8 cellular contexts compared by ENCODE assay signal in the genomic region with DNA sequence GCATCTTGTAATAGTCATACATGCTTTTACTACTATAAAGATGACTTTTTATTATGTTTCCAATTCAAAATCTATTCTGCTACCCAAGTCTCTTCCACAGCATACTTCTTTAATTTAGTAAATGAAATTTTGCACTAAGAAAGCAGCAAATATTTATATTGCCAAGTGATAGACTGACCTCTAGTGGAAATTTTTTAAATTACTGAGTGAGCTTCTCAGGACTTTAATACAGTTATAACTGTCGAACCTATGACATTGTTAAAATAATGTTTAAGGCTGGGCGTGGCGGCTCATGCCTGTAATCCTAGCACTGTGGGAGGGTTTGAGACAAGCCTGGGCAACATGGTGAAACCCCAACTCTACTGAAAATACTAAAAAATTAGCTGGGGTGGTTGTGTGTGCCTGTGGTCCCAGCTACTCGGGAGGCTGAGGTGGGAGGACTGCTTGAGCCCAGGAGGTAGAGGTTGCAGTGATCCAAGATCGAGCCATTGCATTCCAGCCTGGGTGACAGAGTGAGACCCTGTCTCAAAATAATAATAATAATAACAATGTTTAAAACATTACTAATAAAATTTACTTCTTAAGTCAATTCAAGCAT. TPM values are rescaled to one million over a fixed set of nuclear protein-coding genes. Genes with fewer than 3 reads are reported as not detected.
DNase-seq lines count a peak whose midpoint lies in the region; ATAC-seq and TF ChIP-seq lines count a peak whose summit lies in the region.

No MANE protein-coding gene starts in this region.

- H3K27me3 Mint-ChIP-seq in CD4-positive, CD25-positive, alpha-beta regulatory T cell, result peaks cover 46% of the 10 kb centered on the region

- peak in 2 of 3 donors; percentile 14 to 48 for DNase-seq in CD4-positive, CD25-positive, alpha-beta regulatory T cell
- DNase-seq in NCI-H146 treated with DMSO at 0.1 percent for 48 hours (lab: John Stamatoyannopoulos, UW; ENCODE audit: unreplicated experiment) (peak; percentile 46), amniotic epithelial cell (ENCODE audit: low read depth) (peak; percentile 47), iPS-NIHi11 (ENCODE audit: low spot score) (peak; percentile 15), thoracic aorta (ENCODE audit: low spot score) (no peak)

- H3K36me3 Mint-ChIP-seq in CD4-positive, CD25-positive, alpha-beta regulatory T cell, result no peaks in the 10 kb centered on the region

- H3K27ac Mint-ChIP-seq in CD4-positive, CD25-positive, alpha-beta regulatory T cell, result no peak overlapping the region

- peaks cover 19% of the 10 kb centered on the region for H3K27me3 ChIP-seq in CD4-positive, CD25-positive, alpha-beta regulatory T cell (ENCODE audit: control insufficient read depth, insufficient read depth, low read length)
- no peaks in the 10 kb centered on the region for H3K27me3 ChIP-seq in thoracic aorta (replicated peaks; ENCODE audit: insufficient read depth)

- no peaks in the 10 kb centered on the region for H3K4me1 ChIP-seq in CD4-positive, CD25-positive, alpha-beta regulatory T cell (ENCODE audit: control insufficient read depth, insufficient read depth, low read length, poor library complexity, severe bottlenecking)
- H3K4me1 ChIP-seq in thoracic aorta (ENCODE audit: control insufficient read depth in 1 of 2, low read depth in 2 of 2), result no peaks in the 10 kb centered on the region

- H3K36me3 ChIP-seq in CD4-positive, CD25-positive, alpha-beta regulatory T cell (ENCODE audit: control insufficient read depth, insufficient read depth, low read length), result no peaks in the 10 kb centered on the region
- H3K36me3 ChIP-seq in thoracic aorta, result no peaks in the 10 kb centered on the region

- H3K4me3 ChIP-seq in CD4-positive, CD25-positive, alpha-beta regulatory T cell (ENCODE audit: low read depth, low read length), result no peak overlapping the region
- H3K4me3 ChIP-seq in thoracic aorta, result no peak overlapping the region

- H3K9me3 Mint-ChIP-seq in CD4-positive, CD25-positive, alpha-beta regulatory T cell, result peaks cover 0 to 1% (median 0%) of the 10 kb centered on the region in 7 donors

- peak; percentile 69 for TF ChIP-seq CTCF in thoracic aorta (IDR thresholded peaks at IDR 0.05)

- H3K9me3 ChIP-seq in CD4-positive, CD25-positive, alpha-beta regulatory T cell (ENCODE audit: control insufficient read depth in 2 of 2, low read length in 2 of 2), result no peaks in the 10 kb centered on the region
- no peaks in the 10 kb centered on the region for H3K9me3 ChIP-seq in thoracic aorta

- ATAC-seq in CD4-positive, CD25-positive, alpha-beta regulatory T cell (ENCODE audit: low read depth in 2 of 2), result no peak
- ATAC-seq in GM19467 (IDR thresholded peaks at IDR 0.05; ENCODE audit: unreplicated experiment), result peak; percentile 49
- ATAC-seq in thoracic aorta (ENCODE audit: insufficient number of reproducible peaks, low FRiP score, low read depth), result no peak
- no peak for ATAC-seq in GM19324 (IDR thresholded peaks at IDR 0.05; ENCODE audit: low FRiP score, unreplicated experiment)
- no peak for ATAC-seq in HG02840 (IDR thresholded peaks at IDR 0.05; ENCODE audit: low FRiP score, unreplicated experiment)

- H3K4me1 Mint-ChIP-seq in CD4-positive, CD25-positive, alpha-beta regulatory T cell, result no peaks in the 10 kb centered on the region

- H3K27ac ChIP-seq in CD4-positive, CD25-positive, alpha-beta regulatory T cell (ENCODE audit: insufficient read depth, low read length, poor library complexity, severe bottlenecking), result no peak overlapping the region
- no peak overlapping the region for H3K27ac ChIP-seq in thoracic aorta

- H3K4me3 Mint-ChIP-seq in CD4-positive, CD25-positive, alpha-beta regulatory T cell, result no peak overlapping the region

RNA-seq across cellular contexts. Expression of a gene that starts 27.3 kb away (rescaled TPM):
- total RNA-seq in CD4-positive, CD25-positive, alpha-beta regulatory T cell, result 0.49 TPM
- under 1 TPM in 1 of 4 donors, not detected in 3; 0.44 TPM for polyA plus RNA-seq in CD4-positive, CD25-positive, alpha-beta regulatory T cell
- total RNA-seq in thoracic aorta, result 1 to 10 TPM in 1 of 2 donors, not detected in 1; 1.3 TPM
